9 cellular contexts compared by ENCODE assay signal in genomic region chr2:218879881-218880748, GRCh38. TPM values are rescaled to one million over a fixed set of nuclear protein-coding genes. Genes with fewer than 3 reads are reported as not detected.
DNase-seq lines count a peak whose midpoint lies in the region; ATAC-seq, FAIRE-seq and TF ChIP-seq lines count a peak whose summit lies in the region.
"Had no signal": no experiment of that assay in that cellular context is flagged by ENCODE, and none has a peak within 500 bp of the region (broad histone marks: within the 10 kb centered on the region; RNA-seq: fewer than 3 reads in every experiment).

No MANE protein-coding gene starts in this region.

- H3K9ac ChIP-seq in K562 (ENCODE audit: insufficient read depth in 1 of 2, low read depth in 2 of 2, low read length in 2 of 2) (no peak overlapping the region), neural cell (ENCODE audit: low read length) (no peak overlapping the region)

- TF ChIP-seq POLR2A in K562 (conservative IDR thresholded peaks at IDR 0.05) = no peak

- CTCF ChIA-PET in K562 (lab: Yijun Ruan, JAX; ENCODE audit: low intra/inter-chr PET ratio) = no interaction called here

- H3K4me1 ChIP-seq in right atrium auricular region = peaks cover 0 to 29% of the 10 kb centered on the region in 2 donors
- H3K4me1 ChIP-seq in K562 (replicated peaks in 1 of 2; ENCODE audit: control insufficient read depth in 2 of 2, insufficient read depth in 2 of 2, low read length in 2 of 2) = peaks cover 0 to 15% of the 10 kb centered on the region in 2 experiments; a peak in 3 of 5 replicates
- no peaks in the 10 kb centered on the region for H3K4me1 ChIP-seq in urinary bladder (ENCODE audit: insufficient read depth)

- H2AFZ ChIP-seq in K562 (ENCODE audit: low read depth, low read length) (no peak overlapping the region), neural cell (ENCODE audit: low read depth, low read length) (no peak overlapping the region)

- peak; percentile 59 for DNase-seq in Right ventricle myocardium superior
- DNase-seq in right atrium auricular region (ENCODE audit: low spot score) = no peak
- DNase-seq in T-helper 1 cell = peak; percentile 55 to 87 (median 84)
- peak in 2 of 4 experiments; percentile 37 to 42 for DNase-seq in K562 (ENCODE audit: extremely low read depth in 1 of 4, low spot score in 3 of 4)
- DNase-seq in occipital lobe (lab: John Stamatoyannopoulos, UW) = no peak

- FAIRE-seq in K562 (lab: Jason Lieb, UNC) = no peak

- no peaks in the 10 kb centered on the region for H3F3A ChIP-seq in neural cell (ENCODE audit: insufficient read depth, low read length, poor library complexity, severe bottlenecking)

- H3K4me3 ChIP-seq in right atrium auricular region (peak overlapping the region in 1 of 2 donors; percentile 35), K562 (no peak overlapping the region), neural cell (ENCODE audit: low read length) (peak overlapping the region; percentile 65), urinary bladder (ENCODE audit: low read depth, low read length) (peak overlapping the region; percentile 38)

- ATAC-seq in Right ventricle myocardium superior (ENCODE audit: poor library complexity) (no peak), HG03066 (IDR thresholded peaks at IDR 0.05; ENCODE audit: low read depth, unreplicated experiment) (peak; percentile 74), K562 (peak; percentile 18; the same call in 1 of the 3 replicates)

- H3K9me2 ChIP-seq in neural cell (ENCODE audit: insufficient read depth, low read length) = no peaks in the 10 kb centered on the region

- H3K9me3 ChIP-seq in right atrium auricular region = no peaks in the 10 kb centered on the region
- no peaks in the 10 kb centered on the region for H3K9me3 ChIP-seq in K562 (replicated peaks; ENCODE audit: control insufficient read depth, insufficient read depth, low read depth, low read length)
- H3K9me3 ChIP-seq in neural cell (ENCODE audit: low read length) = no peaks in the 10 kb centered on the region

- no peak overlapping the region for H3K4me2 ChIP-seq in K562 (ENCODE audit: insufficient read depth, low read length)
- H3K4me2 ChIP-seq in neural cell (ENCODE audit: low read length) = peak overlapping the region; percentile 14

- H3K36me3 ChIP-seq in right atrium auricular region = no peaks in the 10 kb centered on the region
- no peaks in the 10 kb centered on the region for H3K36me3 ChIP-seq in K562 (ENCODE audit: control insufficient read depth, insufficient read depth, low read length)
- H3K36me3 ChIP-seq in neural cell (ENCODE audit: insufficient read depth, low read length) = no peaks in the 10 kb centered on the region
- no peaks in the 10 kb centered on the region for H3K36me3 ChIP-seq in urinary bladder (ENCODE audit: insufficient read depth)

- H3K79me2 ChIP-seq in K562 (ENCODE audit: control insufficient read depth, insufficient read depth, low read length) = no peaks in the 10 kb centered on the region
- H3K79me2 ChIP-seq in neural cell (replicated peaks; ENCODE audit: insufficient read depth, low read length) = no peaks in the 10 kb centered on the region

- TF ChIP-seq RAD21 in K562 (CRISPR knock-in tag; conservative IDR thresholded peaks at IDR 0.05 in 1 of 2, IDR thresholded peaks at IDR 0.05 in 1 of 2) (no peak), neural cell (conservative IDR thresholded peaks at IDR 0.05) (no peak)

- H4K20me1 ChIP-seq in K562 (replicated peaks; ENCODE audit: control insufficient read depth, insufficient read depth, low read length) (peaks cover 11% of the 10 kb centered on the region; the same call in 1 of the 2 replicates), neural cell (ENCODE audit: insufficient read depth) (no peaks in the 10 kb centered on the region)

- no peak for TF ChIP-seq CTCF in right atrium auricular region (IDR thresholded peaks at IDR 0.05)
- no peak for TF ChIP-seq CTCF in K562 (IDR thresholded peaks at IDR 0.05 in 2 of 3, conservative IDR thresholded peaks at IDR 0.05 in 1 of 3; ENCODE audit: insufficient read depth in 2 of 3, low read depth in 1 of 3, low read length in 3 of 3)
- TF ChIP-seq CTCF in neural cell (IDR thresholded peaks at IDR 0.05; ENCODE audit: poor library complexity, severe bottlenecking) = no peak

- TF ChIP-seq EP300 in K562 (IDR thresholded peaks at IDR 0.05; ENCODE audit: low read length) (no peak), neural cell (conservative IDR thresholded peaks at IDR 0.05; ENCODE audit: poor library complexity, severe bottlenecking) (no peak)

- 33% methylated on average over 14 of the region's 55 CpGs for WGBS in K562 (ENCODE audit: insufficient coverage, low coverage, missing lambda C conversion rate)
- 3% methylated on average over 55 of the region's 55 CpGs for WGBS in urinary bladder

- no peaks in the 10 kb centered on the region for H3K9me1 ChIP-seq in K562 (ENCODE audit: control insufficient read depth, insufficient read depth, low read length)

- in situ Hi-C loops in K562 (cut with MboI) = no loop called here

- no TSS peak for BruUV-seq in K562 (replicated peaks; lab: Mats Ljungman, UMichigan)

- intact Hi-C loops in Right ventricle myocardium superior (cut with DNase I) (no loop called here), K562 (cut with micrococcal nuclease) (loop anchor here (5.0 kb wide), 1 partner anchor 97 kb away; no protein-coding TSS in a partner anchor)

- peaks cover 10 to 18% of the 10 kb centered on the region in 2 donors for H3K27me3 ChIP-seq in right atrium auricular region
- H3K27me3 ChIP-seq in K562 (ENCODE audit: control insufficient read depth in 2 of 2, insufficient read depth in 2 of 2, low read length in 2 of 2) = peaks cover 0 to 38% of the 10 kb centered on the region in 2 experiments; a peak in 3 of 5 replicates
- peaks cover 96% of the 10 kb centered on the region for H3K27me3 ChIP-seq in neural cell (ENCODE audit: insufficient read depth, low read depth, low read length)

- H3K27ac ChIP-seq in right atrium auricular region = no peak overlapping the region
- no peak overlapping the region for H3K27ac ChIP-seq in K562 (ENCODE audit: extremely low read depth, low read depth, low read length)
- H3K27ac ChIP-seq in neural cell (ENCODE audit: low read length) = no peak overlapping the region
- peak overlapping the region; percentile 34 for H3K27ac ChIP-seq in urinary bladder (ENCODE audit: low read depth)

- POLR2A ChIA-PET in K562 (lab: Yijun Ruan, JAX) = interaction anchor here (1.1 kb wide), 1 partner anchor 10 kb away, joined by 3 read pairs; no protein-coding TSS in a partner anchor

RNA-seq across cellular contexts. Expression of gene WNT10A, which starts 0.5 kb away (rescaled TPM):
- not detected for total RNA-seq in Right ventricle myocardium superior
- 1 to 10 TPM in 1 of 2 donors, under 1 TPM in 1; 0.90 to 1.2 TPM for total RNA-seq in right atrium auricular region
- total RNA-seq in K562 (2011; cell fraction: chromatin; rRNA removed; ENCODE audit: low replicate concordance) = not detected in 2 replicates
- total RNA-seq in K562 (2011; cell fraction: nucleolus; rRNA removed) = not detected in 2 replicates
- not detected in 2 replicates for total RNA-seq in K562 (2011; cell fraction: nucleoplasm; rRNA removed)
- not detected in 2 replicates for total RNA-seq in K562 (2014; rRNA removed)
- total RNA-seq in K562 (2014; rRNA removed; fragmentation: Illumina TruSeq; extraction: Trizol) = not detected in 2 replicates
- not detected in 2 replicates for total RNA-seq in K562 (2015; rRNA removed; fragmentation: Illumina TruSeq; extraction: Trizol)
- not detected in 2 replicates for total RNA-seq in K562 (2021)
- not detected in 2 replicates for polyA plus RNA-seq in K562 (2011; rRNA removed)
- not detected in 2 replicates for polyA plus RNA-seq in K562 (2011; cell fraction: cytosol; rRNA removed)
- polyA plus RNA-seq in K562 (2011; cell fraction: nucleus; rRNA removed) = not detected in 2 replicates
- not detected in 2 replicates for polyA plus RNA-seq in K562 (2012)
- not detected in 2 replicates for polyA plus RNA-seq in K562 (2014; fragmentation: Illumina TruSeq; extraction: Trizol)
- polyA plus RNA-seq in K562 (2014; fragmentation: Nextera tagmentation; extraction: Ambion mirVana) = not detected
- not detected in 2 replicates for polyA plus RNA-seq in K562 (2014; rRNA removed)
- polyA minus RNA-seq in K562 (2011; rRNA and poly(A)+ RNA removed) = not detected in 2 replicates
- polyA minus RNA-seq in K562 (2011; cell fraction: cytosol; rRNA and poly(A)+ RNA removed) = not detected in 2 replicates
- not detected in 2 replicates for polyA minus RNA-seq in K562 (2011; cell fraction: nucleus; rRNA and poly(A)+ RNA removed)
- 0.14 and 0.20 TPM in 2 replicates for polyA plus RNA-seq in neural cell
- polyA minus RNA-seq in neural cell = not detected in 2 replicates
- total RNA-seq in urinary bladder = 1.9 TPM
- polyA plus RNA-seq in urinary bladder = 1.2 TPM
- total RNA-seq in occipital lobe = not detected
- total RNA-seq: glomerular endothelial cell had no signal

RNA-seq across cellular contexts. Expression of gene WNT6, which starts 20.5 kb away (rescaled TPM):
- total RNA-seq in Right ventricle myocardium superior (2.6 TPM), right atrium auricular region (1 to 10 TPM; 1.8 to 2.4 TPM), K562 (2014; rRNA removed) (not detected in 2 replicates), K562 (2014; rRNA removed; fragmentation: Illumina TruSeq; extraction: Trizol) (not detected in 2 replicates), K562 (2015; rRNA removed; fragmentation: Illumina TruSeq; extraction: Trizol) (not detected in 2 replicates), K562 (2021) (not detected in 2 replicates), urinary bladder (0.16 TPM), occipital lobe (not detected)
- not detected in 2 replicates for total RNA-seq in K562 (2011; cell fraction: chromatin; rRNA removed; ENCODE audit: low replicate concordance)
- total RNA-seq in K562 (2011; cell fraction: nucleolus; rRNA removed) = not detected in 2 replicates
- total RNA-seq in K562 (2011; cell fraction: nucleoplasm; rRNA removed) = not detected in 2 replicates
- polyA plus RNA-seq in K562 (2011; rRNA removed) (not detected in 2 replicates), K562 (2014; fragmentation: Illumina TruSeq; extraction: Trizol) (not detected in 2 replicates), K562 (2014; fragmentation: Nextera tagmentation; extraction: Ambion mirVana) (not detected), K562 (2014; rRNA removed) (not detected in 2 replicates), neural cell (not detected in 2 replicates), urinary bladder (3.0 TPM)
- not detected in 2 replicates for polyA plus RNA-seq in K562 (2011; cell fraction: cytosol; rRNA removed)
- polyA plus RNA-seq in K562 (2011; cell fraction: nucleus; rRNA removed) = not detected in 2 replicates
- not detected in 2 replicates for polyA plus RNA-seq in K562 (2012)
- not detected in 2 replicates for polyA minus RNA-seq in K562 (2011; rRNA and poly(A)+ RNA removed)
- not detected in 2 replicates for polyA minus RNA-seq in K562 (2011; cell fraction: cytosol; rRNA and poly(A)+ RNA removed)
- polyA minus RNA-seq in K562 (2011; cell fraction: nucleus; rRNA and poly(A)+ RNA removed) = not detected in 2 replicates
- polyA minus RNA-seq in neural cell = not detected in 2 replicates
- total RNA-seq: glomerular endothelial cell had no signal

RNA-seq across cellular contexts. Expression of gene PRKAG3, which starts 48.5 kb away (rescaled TPM):
- total RNA-seq in Right ventricle myocardium superior (not detected), right atrium auricular region (under 1 TPM in 1 of 2 donors, not detected in 1; 0.19 TPM), K562 (2014; rRNA removed) (not detected in 2 replicates), K562 (2014; rRNA removed; fragmentation: Illumina TruSeq; extraction: Trizol) (not detected in 2 replicates), K562 (2015; rRNA removed; fragmentation: Illumina TruSeq; extraction: Trizol) (not detected in 2 replicates), K562 (2021) (not detected in 2 replicates), urinary bladder (1.2 TPM), occipital lobe (not detected)
- not detected in 2 replicates for total RNA-seq in K562 (2011; cell fraction: chromatin; rRNA removed; ENCODE audit: low replicate concordance)
- total RNA-seq in K562 (2011; cell fraction: nucleolus; rRNA removed) = not detected in 2 replicates
- total RNA-seq in K562 (2011; cell fraction: nucleoplasm; rRNA removed) = not detected in 2 replicates
- polyA plus RNA-seq in K562 (2011; rRNA removed) (not detected in 2 replicates), K562 (2014; fragmentation: Illumina TruSeq; extraction: Trizol) (not detected in 2 replicates), K562 (2014; fragmentation: Nextera tagmentation; extraction: Ambion mirVana) (not detected), K562 (2014; rRNA removed) (not detected in 2 replicates), neural cell (not detected in 2 replicates), urinary bladder (not detected)
- not detected in 2 replicates for polyA plus RNA-seq in K562 (2011; cell fraction: cytosol; rRNA removed)
- polyA plus RNA-seq in K562 (2011; cell fraction: nucleus; rRNA removed) = not detected in 2 replicates
- not detected in 2 replicates for polyA plus RNA-seq in K562 (2012)
- not detected in 2 replicates for polyA minus RNA-seq in K562 (2011; rRNA and poly(A)+ RNA removed)
- polyA minus RNA-seq in K562 (2011; cell fraction: cytosol; rRNA and poly(A)+ RNA removed) = not detected in 2 replicates
- polyA minus RNA-seq in K562 (2011; cell fraction: nucleus; rRNA and poly(A)+ RNA removed) = not detected in 2 replicates
- not detected in 2 replicates for polyA minus RNA-seq in neural cell
- total RNA-seq: glomerular endothelial cell had no signal

Comparison
In these comparisons a context has a peak if more than half of its experiments do, and no peak if none do; other contexts are left out.
1. DNase-seq: peak in Right ventricle myocardium superior (single experiment) and T-helper 1 cell (5 of 5); none in right atrium auricular region (single experiment) and occipital lobe (single experiment).